In the genomic region with DNA sequence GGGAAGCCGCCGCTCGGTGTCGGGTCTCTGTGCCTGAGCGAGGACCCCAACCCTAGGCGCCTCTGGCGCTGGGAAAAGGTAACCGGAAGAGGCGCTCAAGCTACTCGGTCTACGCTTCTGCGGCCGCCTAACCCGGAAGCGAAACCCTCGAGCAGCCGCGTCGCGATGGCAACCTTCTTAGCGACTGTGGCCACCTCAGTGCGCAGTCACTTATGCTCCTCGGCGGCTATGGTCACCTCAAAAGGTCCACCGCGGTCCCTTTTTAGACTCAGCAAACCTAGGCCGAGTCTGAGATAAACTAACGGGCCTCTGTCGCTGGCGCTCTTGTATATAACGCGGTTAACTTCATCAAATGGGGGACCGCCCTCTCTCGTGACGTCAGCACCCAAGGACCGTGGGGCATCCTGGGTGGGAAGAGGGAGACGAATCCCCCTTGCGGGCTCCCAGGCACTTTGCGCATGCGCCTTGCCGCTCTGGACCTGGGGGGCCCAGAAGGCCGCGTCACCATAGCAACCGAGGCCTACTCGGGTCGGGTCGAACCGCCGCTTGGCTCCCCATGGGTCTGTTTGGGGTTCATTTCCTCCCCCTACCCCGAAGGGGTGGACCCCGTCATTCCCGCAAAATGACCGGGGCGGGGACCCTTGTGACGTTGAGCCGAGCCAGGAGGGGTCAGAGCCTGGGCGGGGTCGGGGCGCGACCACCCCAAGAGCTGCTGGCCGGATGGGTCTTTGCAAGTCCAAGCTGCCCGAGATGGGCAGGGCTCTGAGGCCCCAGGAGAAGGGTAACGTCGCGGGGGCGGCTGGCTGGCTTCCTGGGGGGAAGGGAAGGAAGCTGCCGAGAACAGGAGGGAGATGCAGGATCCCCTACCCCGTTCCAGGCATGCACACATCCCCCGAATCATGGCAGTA, we compare ENCODE assay signal across 8 cellular contexts. TPM values are rescaled to one million over a fixed set of nuclear protein-coding genes. Genes with fewer than 3 reads are reported as not detected.
DNase-seq lines count a peak whose midpoint lies in the region; ATAC-seq and TF ChIP-seq lines count a peak whose summit lies in the region.

A gene with protein sequence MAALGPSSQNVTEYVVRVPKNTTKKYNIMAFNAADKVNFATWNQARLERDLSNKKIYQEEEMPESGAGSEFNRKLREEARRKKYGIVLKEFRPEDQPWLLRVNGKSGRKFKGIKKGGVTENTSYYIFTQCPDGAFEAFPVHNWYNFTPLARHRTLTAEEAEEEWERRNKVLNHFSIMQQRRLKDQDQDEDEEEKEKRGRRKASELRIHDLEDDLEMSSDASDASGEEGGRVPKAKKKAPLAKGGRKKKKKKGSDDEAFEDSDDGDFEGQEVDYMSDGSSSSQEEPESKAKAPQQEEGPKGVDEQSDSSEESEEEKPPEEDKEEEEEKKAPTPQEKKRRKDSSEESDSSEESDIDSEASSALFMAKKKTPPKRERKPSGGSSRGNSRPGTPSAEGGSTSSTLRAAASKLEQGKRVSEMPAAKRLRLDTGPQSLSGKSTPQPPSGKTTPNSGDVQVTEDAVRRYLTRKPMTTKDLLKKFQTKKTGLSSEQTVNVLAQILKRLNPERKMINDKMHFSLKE (minus strand): TSS at position 91 of the 908 bp plus-strand sequence. CDS start 169 bp downstream, outside the sequence.

- no peaks in the 10 kb centered on the region for H3K27me3 Mint-ChIP-seq in activated CD8-positive, alpha-beta memory T cell treated with anti-CD3 and anti-CD28 coated beads, Interleukin-2, amount 10 ng/mL, durations not matched to agents 7 days and 5 days
- H3K27me3 Mint-ChIP-seq in endodermal cell (ENCODE audit: insufficient read depth) = no peaks in the 10 kb centered on the region

- peak; percentile 93 for DNase-seq in COLO668 (lab: John Stamatoyannopoulos, UW; ENCODE audit: unreplicated experiment)
- DNase-seq in GM20000 (ENCODE audit: low spot score) = peak; percentile 96
- DNase-seq in HUDEP-2 (lab: John Stamatoyannopoulos, UW; ENCODE audit: unreplicated experiment in 76 of 76) = peak in 75 of 76 experiments; percentile 71 to 98 (median 90)
- peak; percentile 93 for DNase-seq in NT2/D1 (ENCODE audit: low read depth, low spot score)
- DNase-seq in activated CD8-positive, alpha-beta memory T cell treated with anti-CD3 and anti-CD28 coated beads, Interleukin-2, amount 10 ng/mL, durations not matched to agents 7 days and 5 days = peak; percentile 96
- DNase-seq in endodermal cell = peak; percentile 96
- DNase-seq in mesenteric fat pad (ENCODE audit: low spot score) = peak; percentile 98
- peak; percentile 78 for DNase-seq in stimulated activated CD8-positive, alpha-beta memory T cell treated with anti-CD3 and anti-CD28 coated beads, Interleukin-15, amount 100 ng/mL, for 24 hours (ENCODE audit: low read depth)

- TF ChIP-seq CTCF in GM20000 (IDR thresholded peaks at IDR 0.05; ENCODE audit: extremely low read depth, missing control alignments) = no peak
- TF ChIP-seq CTCF in endodermal cell (conservative IDR thresholded peaks at IDR 0.05) = peak; percentile 45

- H3K9ac ChIP-seq in NT2/D1 (ENCODE audit: insufficient read length, low read depth) (peak within 1 kb of the TSS; percentile 95), endodermal cell (ENCODE audit: extremely low read depth, low read length, poor library complexity, severe bottlenecking) (peak within 1 kb of the TSS; percentile 90)

- H3K27ac ChIP-seq in endodermal cell (ENCODE audit: low read depth, low read length) = peak within 1 kb of the TSS; percentile 93

- CTCF ChIA-PET in activated CD8-positive, alpha-beta memory T cell treated with anti-CD3 and anti-CD28 coated beads, Interleukin-2, amount 10 ng/mL, durations not matched to agents 7 days and 5 days (lab: Charles Lee) = interaction anchor here (0.8 to 1.4 kb wide), 5 partner anchors 32 to 409 kb away, joined by 3 to 5 read pairs (median 3); no protein-coding TSS in a partner anchor

- 0 to 1% methylated on average over 40 to 69 of the region's 69 CpGs for WGBS in endodermal cell (ENCODE audit: insufficient coverage in 1 of 2, insufficient read length in 1 of 2), 2 experiments

- peak within 1 kb of the TSS; percentile 90 for H3K27ac Mint-ChIP-seq in activated CD8-positive, alpha-beta memory T cell treated with anti-CD3 and anti-CD28 coated beads, Interleukin-2, amount 10 ng/mL, durations not matched to agents 7 days and 5 days
- H3K27ac Mint-ChIP-seq in endodermal cell = peak within 1 kb of the TSS; percentile 96

- no peaks in the 10 kb centered on the region for H3K9me3 ChIP-seq in NT2/D1 (ENCODE audit: insufficient read depth, low read length)
- no peaks in the 10 kb centered on the region for H3K9me3 ChIP-seq in endodermal cell (ENCODE audit: control insufficient read depth, low read length)

- H3K4me1 ChIP-seq in NT2/D1 (ENCODE audit: insufficient read depth, insufficient read length) (peaks cover 5% of the 10 kb centered on the region), endodermal cell (ENCODE audit: control insufficient read depth, insufficient read depth, low read length) (no peaks in the 10 kb centered on the region)

- H3K27me3 ChIP-seq in NT2/D1 (ENCODE audit: insufficient read depth, insufficient read length) = no peaks in the 10 kb centered on the region
- no peaks in the 10 kb centered on the region for H3K27me3 ChIP-seq in endodermal cell (ENCODE audit: control insufficient read depth, insufficient read depth, low read length, poor library complexity, severe bottlenecking)

- H3K4me3 ChIP-seq in NT2/D1 (ENCODE audit: insufficient read length, low read depth) = peak within 1 kb of the TSS; percentile 95
- peak within 1 kb of the TSS; percentile 99 for H3K4me3 ChIP-seq in endodermal cell (ENCODE audit: low read length)

- peaks cover 22% of the 10 kb centered on the region for H3K36me3 Mint-ChIP-seq in activated CD8-positive, alpha-beta memory T cell treated with anti-CD3 and anti-CD28 coated beads, Interleukin-2, amount 10 ng/mL, durations not matched to agents 7 days and 5 days
- peaks cover 17% of the 10 kb centered on the region for H3K36me3 Mint-ChIP-seq in endodermal cell (ENCODE audit: low read depth)

- peak within 1 kb of the TSS; percentile 91 for H3K4me3 Mint-ChIP-seq in activated CD8-positive, alpha-beta memory T cell treated with anti-CD3 and anti-CD28 coated beads, Interleukin-2, amount 10 ng/mL, durations not matched to agents 7 days and 5 days
- H3K4me3 Mint-ChIP-seq in endodermal cell = peak within 1 kb of the TSS; percentile 95

- H3K4me1 Mint-ChIP-seq in activated CD8-positive, alpha-beta memory T cell treated with anti-CD3 and anti-CD28 coated beads, Interleukin-2, amount 10 ng/mL, durations not matched to agents 7 days and 5 days = peaks cover 26% of the 10 kb centered on the region
- H3K4me1 Mint-ChIP-seq in endodermal cell = peaks cover 12% of the 10 kb centered on the region

- H3K9me3 Mint-ChIP-seq in activated CD8-positive, alpha-beta memory T cell treated with anti-CD3 and anti-CD28 coated beads, Interleukin-2, amount 10 ng/mL, durations not matched to agents 7 days and 5 days (ENCODE audit: low read depth) = no peaks in the 10 kb centered on the region
- H3K9me3 Mint-ChIP-seq in endodermal cell = no peaks in the 10 kb centered on the region

- H3K36me3 ChIP-seq in NT2/D1 (ENCODE audit: insufficient read depth, insufficient read length, low read length) = peaks cover 35% of the 10 kb centered on the region
- H3K36me3 ChIP-seq in endodermal cell (ENCODE audit: control insufficient read depth, insufficient read depth, low read length) = peaks cover 24% of the 10 kb centered on the region

- ATAC-seq in activated CD8-positive, alpha-beta memory T cell treated with anti-CD3 and anti-CD28 coated beads, Interleukin-2, amount 10 ng/mL, durations not matched to agents 7 days and 5 days = peak; percentile 86

RNA-seq across cellular contexts. Expression of the gene that starts here (rescaled TPM):
- 10 to 100 TPM; 64.7 to 77.4 TPM for total RNA-seq in activated CD8-positive, alpha-beta memory T cell treated with anti-CD3 and anti-CD28 coated beads, Interleukin-2, amount 10 ng/mL, durations not matched to agents 7 days and 5 days
- total RNA-seq in endodermal cell (10 to 100 TPM; 59.2 to 66.4 TPM), mesenteric fat pad (39.1 TPM)
- 57.4 TPM for polyA plus RNA-seq in endodermal cell (2013, experiment 1 of 2)
- 47.4 TPM for polyA plus RNA-seq in endodermal cell (2013, experiment 2 of 2)

Comparison
In these comparisons a context has a peak if more than half of its experiments do, and no peak if none do; other contexts are left out.
1. Peak in every context shown above with its lines: DNase-seq, ATAC-seq, H3K4me3 ChIP-seq and H3K27ac ChIP-seq.